In genomic region chr2:239750045-239750835, GRCh38 we compare ENCODE assay signal across 23 cellular contexts.
"Had no signal": no experiment of that assay in that cellular context is flagged by ENCODE, and none has a peak within 500 bp of the region (broad histone marks: within the 10 kb centered on the region; RNA-seq: fewer than 3 reads in every experiment).

No MANE protein-coding gene starts in this region.

- H3K4me3 ChIP-seq: dorsolateral prefrontal cortex, gastrocnemius medialis, hepatocyte, left lung, mucosa of descending colon, sigmoid colon, testis, tibial artery had no signal

- H3K9me3 ChIP-seq: gastrocnemius medialis, left lung, mucosa of descending colon, sigmoid colon, testis, tibial artery had no signal

- H3K4me1 ChIP-seq: gastrocnemius medialis, parathyroid adenoma, testis had no signal

- H3K9ac ChIP-seq: parathyroid adenoma had no signal

- H3K36me3 ChIP-seq: gastrocnemius medialis, left lung, sigmoid colon, tibial artery had no signal

- H3K27ac ChIP-seq: dorsolateral prefrontal cortex, epithelial cell of prostate, gastrocnemius medialis, hepatocyte, left lung, parathyroid adenoma, sigmoid colon, testis, tibial artery had no signal

- ATAC-seq: esophagus mucosa; gastrocnemius medialis; left cardiac atrium; left lung; mucosa of descending colon; stimulated activated memory B cell treated with anti-CD40 and anti-IgM and Interleukin-4, amounts not matched to agents 10 μg/mL and 1 μg/mL and 100 μg/mL, for 72 hours; stimulated activated naive CD8-positive, alpha-beta T cell treated with anti-CD3 and anti-CD28 coated beads, Interleukin-15, Interleukin-2, amounts not matched to agents 100 U/mL and 50 U/mL, for 24 hours had no signal

- DNase-seq: cortex of kidney; dorsolateral prefrontal cortex; effector CD8-positive, alpha-beta T cell; endodermal cell; foreskin fibroblast; gastrocnemius medialis; left cardiac atrium; mesenchymal stem cell; mucosa of descending colon; naive B cell; sigmoid colon; stimulated activated CD4-positive, alpha-beta T cell treated with anti-CD3 and anti-CD28 coated beads, Interleukin-2, amount 100 ng/mL, for 24 hours; stimulated activated CD4-positive, alpha-beta T cell treated with anti-CD3 and anti-CD28 coated beads, Interleukin-4, amount 100 ng/mL, for 24 hours; stimulated activated naive CD8-positive, alpha-beta T cell treated with anti-CD3 and anti-CD28 coated beads, Interleukin-15, Interleukin-2, amounts not matched to agents 100 U/mL and 50 U/mL, for 24 hours; substantia nigra; testis; tibial artery had no signal

- H3K4me2 ChIP-seq: hepatocyte had no signal

- H3K27me3 ChIP-seq: dorsolateral prefrontal cortex, hepatocyte, sigmoid colon, testis had no signal
